ENCODE assay signal across 20 cellular contexts in the genomic region with DNA sequence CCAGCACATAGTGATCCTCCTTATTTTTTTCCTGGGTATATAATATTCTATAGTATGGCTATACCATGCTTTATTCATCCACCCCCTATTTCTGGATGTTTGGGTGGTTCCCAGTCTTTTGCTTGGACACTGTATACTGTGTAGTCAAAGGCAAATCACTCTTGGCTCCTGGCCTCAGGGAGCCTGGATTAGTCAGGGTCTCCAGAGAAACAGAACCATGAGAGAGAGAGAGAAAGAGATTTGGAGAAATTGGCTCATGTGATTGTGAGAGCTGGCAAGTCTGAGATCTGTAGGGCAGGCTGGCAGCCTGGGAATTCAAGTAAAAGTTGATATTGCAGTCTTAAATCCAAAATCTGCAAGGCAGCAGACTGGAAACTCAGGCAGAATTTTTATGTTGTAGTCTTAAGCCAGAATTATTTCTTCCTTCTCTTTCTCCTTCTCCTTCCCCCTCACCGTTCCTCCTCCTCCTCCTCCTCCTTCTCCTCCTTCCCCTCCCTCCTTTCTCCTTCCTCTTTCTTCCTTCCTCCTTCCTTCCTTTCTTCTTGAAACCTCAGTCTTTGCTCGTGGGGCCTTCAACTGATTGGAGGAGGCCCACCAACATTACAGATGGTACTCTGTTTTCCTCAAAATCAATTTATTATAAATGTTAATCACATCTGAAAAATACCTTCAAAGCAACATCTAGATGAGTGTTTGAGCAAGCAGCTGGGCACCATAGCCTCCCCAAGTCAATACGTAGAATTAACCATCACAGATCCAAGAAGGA.
"Had no signal": no experiment of that assay in that cellular context is flagged by ENCODE, and none has a peak within 500 bp of the region (broad histone marks: within the 10 kb centered on the region; RNA-seq: fewer than 3 reads in every experiment).

No MANE protein-coding gene starts in this region.

- H3K36me3 Mint-ChIP-seq: activated naive CD4-positive, alpha-beta T cell treated with anti-CD3 and anti-CD28 coated beads, Interleukin-2, amount 50 U/mL, for 24 hours had no signal

- H3K9me3 ChIP-seq: left lung, right atrium auricular region, suprapubic skin, upper lobe of left lung had no signal

- H3K4me3 Mint-ChIP-seq: activated CD8-positive, alpha-beta T cell treated with anti-CD3 and anti-CD28 coated beads for 36 hours; activated naive CD4-positive, alpha-beta T cell treated with anti-CD3 and anti-CD28 coated beads, Interleukin-2, amount 50 U/mL, for 24 hours; activated T-cell treated with anti-CD3 and anti-CD28 coated beads, Interleukin-2, amount 50 U/mL, for 4 hours; brain; central memory CD8-positive, alpha-beta T cell; effector memory CD8-positive, alpha-beta T cell; nephron; T-helper 17 cell had no signal

- H3K4me1 ChIP-seq: left lung, upper lobe of left lung had no signal

- H3K36me3 ChIP-seq: suprapubic skin had no signal

- H3K4me3 ChIP-seq: left lung, right atrium auricular region, suprapubic skin, upper lobe of left lung had no signal

- H3K27me3 Mint-ChIP-seq: activated CD8-positive, alpha-beta T cell treated with anti-CD3 and anti-CD28 coated beads for 36 hours; activated naive CD4-positive, alpha-beta T cell treated with anti-CD3 and anti-CD28 coated beads, Interleukin-2, amount 50 U/mL, for 24 hours; brain; progenitor cell of endocrine pancreas; T-helper 17 cell had no signal

- H3K4me1 Mint-ChIP-seq: activated naive CD4-positive, alpha-beta T cell treated with anti-CD3 and anti-CD28 coated beads, Interleukin-2, amount 50 U/mL, for 24 hours; central memory CD8-positive, alpha-beta T cell; T-helper 17 cell had no signal

- DNase-seq: activated CD4-positive, alpha-beta T cell treated with anti-CD3 and anti-CD28 coated beads for 4 hours; activated CD8-positive, alpha-beta T cell treated with anti-CD3 and anti-CD28 coated beads for 36 hours; activated effector memory CD4-positive, alpha-beta T cell treated with Interleukin-2 at 50 U/mL for 16 hours; activated T-cell treated with anti-CD3 and anti-CD28 coated beads, Interleukin-2, amount 50 U/mL, for 4 hours; effector memory CD8-positive, alpha-beta T cell; left lung; mesendoderm; nucleus accumbens; small intestine; stimulated activated CD4-positive, alpha-beta T cell treated with anti-CD3 and anti-CD28 coated beads, Interleukin-4, amount 100 ng/mL, for 24 hours; stimulated activated naive CD4-positive, alpha-beta T cell; T-helper 17 cell; upper lobe of left lung had no signal

- H3K27me3 ChIP-seq: left lung, right atrium auricular region, suprapubic skin, upper lobe of left lung had no signal

- H3K27ac ChIP-seq: left lung, right atrium auricular region, suprapubic skin, upper lobe of left lung had no signal

- H3K9me3 Mint-ChIP-seq: activated naive CD4-positive, alpha-beta T cell treated with anti-CD3 and anti-CD28 coated beads, Interleukin-2, amount 50 U/mL, for 24 hours; activated T-cell treated with anti-CD3 and anti-CD28 coated beads, Interleukin-2, amount 50 U/mL, for 4 hours; central memory CD8-positive, alpha-beta T cell; effector memory CD8-positive, alpha-beta T cell had no signal

- H3K27ac Mint-ChIP-seq: activated CD8-positive, alpha-beta T cell treated with anti-CD3 and anti-CD28 coated beads for 36 hours; activated naive CD4-positive, alpha-beta T cell treated with anti-CD3 and anti-CD28 coated beads, Interleukin-2, amount 50 U/mL, for 24 hours; effector memory CD8-positive, alpha-beta T cell; progenitor cell of endocrine pancreas; T-helper 17 cell had no signal

- ATAC-seq: activated CD8-positive, alpha-beta T cell treated with anti-CD3 and anti-CD28 coated beads for 36 hours; activated T-cell treated with anti-CD3 and anti-CD28 coated beads, Interleukin-2, amount 50 U/mL, for 4 hours; effector memory CD8-positive, alpha-beta T cell; left lung; T-helper 17 cell had no signal
